Comparison of ENCODE assay signal across 8 cellular contexts in genomic region chr7:129951076-129952011, GRCh38. TPM values are rescaled to one million over a fixed set of nuclear protein-coding genes. Genes with fewer than 3 reads are reported as not detected.
DNase-seq lines count a peak whose midpoint lies in the region; ATAC-seq and TF ChIP-seq lines count a peak whose summit lies in the region.

No MANE protein-coding gene starts in this region.

- H3K9me3 ChIP-seq in DOHH2 (ENCODE audit: control insufficient read depth, insufficient read depth, low read length) = no peaks in the 10 kb centered on the region
- H3K9me3 ChIP-seq in upper lobe of right lung = no peaks in the 10 kb centered on the region

- H3K27me3 ChIP-seq in DOHH2 (ENCODE audit: control insufficient read depth, low read length) (peaks cover 5% of the 10 kb centered on the region; the same call in 1 of the 2 replicates), upper lobe of right lung (no peaks in the 10 kb centered on the region)

- intact Hi-C loops in lower leg skin (cut with DNase I; ENCODE audit: low total_unique reads) (no loop called here), upper lobe of right lung (cut with DNase I) (no loop called here)

- peaks cover 23% of the 10 kb centered on the region for H3F3A ChIP-seq in DOHH2 (ENCODE audit: control insufficient read depth, insufficient read depth)

- peak; percentile 62 for DNase-seq in NAMALWA (ENCODE audit: low spot score)
- DNase-seq in cardiac fibroblast (ENCODE audit: low read depth in 2 of 2) = peak in 1 of 2 donors; percentile 32
- DNase-seq in lower leg skin (ENCODE audit: low spot score in 2 of 2) = peak in 1 of 2 donors; percentile 83
- DNase-seq in upper lobe of right lung = peak; percentile 21
- DNase-seq in amniotic stem cell (lab: John Stamatoyannopoulos, UW) = no peak

- peaks cover 7% of the 10 kb centered on the region; the same call in 1 of the 2 replicates for H3K36me3 ChIP-seq in DOHH2 (ENCODE audit: control insufficient read depth, low read length)
- no peaks in the 10 kb centered on the region for H3K36me3 ChIP-seq in upper lobe of right lung

- ATAC-seq in upper lobe of right lung = no peak
- ATAC-seq in GM19324 (IDR thresholded peaks at IDR 0.05; ENCODE audit: low FRiP score, unreplicated experiment) = no peak
- ATAC-seq in HG02973 (IDR thresholded peaks at IDR 0.05; ENCODE audit: unreplicated experiment) = no peak

- TF ChIP-seq POLR2A in lower leg skin (IDR thresholded peaks at IDR 0.05) = no peak

- WGBS in lower leg skin, 2 donors = 0% methylated on average over 7 of the region's 7 CpGs

- peaks cover 64% of the 10 kb centered on the region for H3K79me2 ChIP-seq in DOHH2 (ENCODE audit: control insufficient read depth, low read length)

- H3K9me2 ChIP-seq in DOHH2 (replicated peaks; ENCODE audit: control insufficient read depth, low read length) = no peaks in the 10 kb centered on the region

- H3K27ac ChIP-seq in DOHH2 (ENCODE audit: low read depth, low read length) (peak overlapping the region; percentile 86), upper lobe of right lung (peak overlapping the region; percentile 91)

- H3K4me3 ChIP-seq in DOHH2 (ENCODE audit: low read length) (peak overlapping the region; percentile 93), cardiac fibroblast (replicated peaks in 1 of 2; ENCODE audit: low read depth in 2 of 2, low read length in 2 of 2) (peak overlapping the region; percentile 89 to 92), lower leg skin (ENCODE audit: low read depth, poor library complexity, severe bottlenecking) (peak overlapping the region; percentile 92), upper lobe of right lung (peak overlapping the region; percentile 87)

- peak overlapping the region; percentile 99 for H3K4me2 ChIP-seq in DOHH2 (ENCODE audit: low read length)

- peaks cover 6% of the 10 kb centered on the region for H4K20me1 ChIP-seq in DOHH2 (ENCODE audit: control insufficient read depth, insufficient read depth, low read depth, low read length)

- H3K4me1 ChIP-seq in DOHH2 (ENCODE audit: control insufficient read depth, low read length) (peaks cover 39% of the 10 kb centered on the region), upper lobe of right lung (peaks cover 39% of the 10 kb centered on the region)

- TF ChIP-seq CTCF in DOHH2 (IDR thresholded peaks at IDR 0.05; ENCODE audit: low read depth, low read length, poor library complexity, severe bottlenecking) = no peak
- TF ChIP-seq CTCF in cardiac fibroblast (IDR thresholded peaks at IDR 0.05; ENCODE audit: low read depth, low read length) = no peak
- TF ChIP-seq CTCF in lower leg skin (IDR thresholded peaks at IDR 0.05) = no peak
- no peak for TF ChIP-seq CTCF in upper lobe of right lung (IDR thresholded peaks at IDR 0.05)

RNA-seq across cellular contexts. Expression of gene UBE2H, which starts 1.4 kb away (rescaled TPM):
- 100 to 1,000 TPM in 2 of 4 donors, 10 to 100 TPM in 2; 63.2 to 154 (median 101) TPM for total RNA-seq in lower leg skin
- total RNA-seq in upper lobe of right lung = 69.1 TPM
